In the genomic region with DNA sequence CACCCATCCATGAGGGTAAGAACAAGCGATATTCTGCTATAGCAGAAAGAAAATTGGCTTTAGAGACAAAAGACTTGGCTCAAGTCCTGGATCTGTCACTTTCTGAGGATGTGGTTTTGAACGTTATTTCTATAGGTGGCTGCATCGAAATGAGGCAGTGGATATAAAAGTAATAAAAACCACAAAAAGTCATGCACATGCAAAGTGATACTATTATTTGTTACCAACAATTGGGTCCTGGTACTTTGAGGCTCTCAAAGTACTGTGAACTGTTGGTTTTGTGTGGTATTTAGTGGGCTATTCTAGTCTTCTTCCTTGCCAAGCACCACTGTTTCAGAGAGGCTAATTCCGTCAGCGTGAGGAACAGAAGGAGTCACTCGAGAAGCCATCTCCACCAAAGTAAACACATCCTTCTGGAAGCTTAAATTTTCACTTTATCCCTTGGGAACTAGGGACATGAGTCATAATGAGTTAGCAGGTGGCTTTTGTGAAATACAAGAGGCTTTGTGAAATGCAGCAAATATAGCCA, we compare ENCODE assay signal across 10 cellular contexts. TPM values are rescaled to one million over a fixed set of nuclear protein-coding genes. Genes with fewer than 3 reads are reported as not detected.
DNase-seq lines count a peak whose midpoint lies in the region; ATAC-seq, FAIRE-seq and TF ChIP-seq lines count a peak whose summit lies in the region.
"Had no signal": no experiment of that assay in that cellular context is flagged by ENCODE, and none has a peak within 500 bp of the region (broad histone marks: within the 10 kb centered on the region; RNA-seq: fewer than 3 reads in every experiment).

No MANE protein-coding gene starts in this region.

- RAD21 ChIA-PET in GM12878 (lab: Charles Lee; ENCODE audit: unreplicated experiment) = no interaction called here

- no peak for FAIRE-seq in GM12878 (lab: Jason Lieb, UNC)
- FAIRE-seq: frontal cortex had no signal

- H3K9ac ChIP-seq in GM12878 (ENCODE audit: control insufficient read depth, insufficient read depth, low read length) = no peak overlapping the region
- no peak overlapping the region for H3K9ac ChIP-seq in skeletal muscle satellite cell (ENCODE audit: low read depth, low read length)

- H3K4me1 ChIP-seq in GM12878 (ENCODE audit: control insufficient read depth, insufficient read depth, low read length) (peaks cover 11% of the 10 kb centered on the region), skeletal muscle satellite cell (ENCODE audit: control insufficient read depth, insufficient read depth, low read length) (peaks cover 31% of the 10 kb centered on the region), tibial artery (no peaks in the 10 kb centered on the region)

- H3K4me3 ChIP-seq in GM12878 (no peak overlapping the region), skeletal muscle satellite cell (ENCODE audit: low read length) (no peak overlapping the region), tibial artery (no peak overlapping the region)

- peak; percentile 70 to 83 for ATAC-seq in activated CD4-positive, CD25-positive, alpha-beta regulatory T cell treated with anti-CD3 and anti-CD28 coated beads, Interleukin-2, amount 50 U/mL, for 24 hours
- ATAC-seq in GM12878 (no peak), GM21526 (IDR thresholded peaks at IDR 0.05; ENCODE audit: low FRiP score, unreplicated experiment) (no peak)

- H3K27ac ChIP-seq in GM12878 (ENCODE audit: control insufficient read depth, insufficient read depth) (no peak overlapping the region), tibial artery (no peak overlapping the region)

- H3K4me2 ChIP-seq in GM12878 (ENCODE audit: control insufficient read depth, insufficient read depth) (no peak overlapping the region), skeletal muscle satellite cell (ENCODE audit: low read length) (peak overlapping the region; percentile 33)

- no peak for TF ChIP-seq RAD21 in GM12878 (IDR thresholded peaks at IDR 0.05; ENCODE audit: insufficient read depth, low read depth, low read length)

- intact Hi-C loops in GM12878 (cut with micrococcal nuclease; ENCODE audit: unreplicated experiment) = no loop called here
- intact Hi-C loops in tibial artery (cut with DNase I; ENCODE audit: low total_unique reads) = no loop called here

- POLR2A ChIA-PET in GM12878 (lab: Charles Lee) = no interaction called here

- CTCF ChIA-PET in GM12878 (lab: Yijun Ruan, JAX) = no interaction called here

- DNase-seq in activated CD4-positive, CD25-positive, alpha-beta regulatory T cell (lab: John Stamatoyannopoulos, UW) = no peak
- DNase-seq in NCI-H2196 (lab: John Stamatoyannopoulos, UW; ENCODE audit: unreplicated experiment) = peak; percentile 49
- DNase-seq in GM12878 (ENCODE audit: low read depth, low spot score) = no peak
- no peak for DNase-seq in tibial artery
- DNase-seq in NCI-H2081 treated with DMSO at 0.1 percent for 48 hours (lab: John Stamatoyannopoulos, UW) = no peak
- DNase-seq: activated CD4-positive, alpha-beta T cell treated with anti-CD3 and anti-CD28 coated beads for 4 hours had no signal

- TF ChIP-seq CTCF in GM12878 (IDR thresholded peaks at IDR 0.05 in 2 of 3, conservative IDR thresholded peaks at IDR 0.05 in 1 of 3; ENCODE audit: control insufficient read depth in 2 of 3, extremely low read depth in 1 of 3, insufficient read depth in 1 of 3, low read depth in 3 of 3, low read length in 3 of 3) (no peak), tibial artery (IDR thresholded peaks at IDR 0.05) (no peak)

- no peaks in the 10 kb centered on the region; the same call in 2 of the 3 replicates for H3K9me3 ChIP-seq in GM12878 (replicated peaks; ENCODE audit: control insufficient read depth, insufficient read depth, low read length)
- no peaks in the 10 kb centered on the region for H3K9me3 ChIP-seq in skeletal muscle satellite cell (replicated peaks; ENCODE audit: low read length)
- H3K9me3 ChIP-seq in tibial artery = no peaks in the 10 kb centered on the region

- WGBS in GM12878 (ENCODE audit: insufficient coverage, insufficient replicate concordance, low lambda C conversion rate, missing lambda C conversion rate) = 12% methylated on average over 6 of the region's 6 CpGs

- SMC1A ChIA-PET in GM12878 (lab: Charles Lee; ENCODE audit: uncharacterized antibody, unreplicated experiment) = no interaction called here

- in situ Hi-C loops in GM12878 (cut with MboI) = no loop called here

- no peaks in the 10 kb centered on the region for H3K79me2 ChIP-seq in GM12878 (ENCODE audit: control insufficient read depth, insufficient read depth, low read length)

- TF ChIP-seq POLR2A in GM12878 (IDR thresholded peaks at IDR 0.05; ENCODE audit: low read depth, low read length) = no peak

- H4K20me1 ChIP-seq in GM12878 (ENCODE audit: control insufficient read depth, insufficient read depth) = no peaks in the 10 kb centered on the region

- H3K36me3 ChIP-seq in GM12878 (ENCODE audit: control insufficient read depth in 2 of 2, insufficient read depth in 2 of 2, low read length in 1 of 2) (no peaks in the 10 kb centered on the region), skeletal muscle satellite cell (ENCODE audit: insufficient read depth, low read length) (peaks cover 29% of the 10 kb centered on the region), tibial artery (no peaks in the 10 kb centered on the region)

- no TSS peak for BruUV-seq in GM12878 (replicated peaks; lab: Mats Ljungman, UMichigan)

- no peak overlapping the region for H2AFZ ChIP-seq in GM12878 (ENCODE audit: control insufficient read depth, low read depth, low read length)

- no peak for TF ChIP-seq EP300 in GM12878 (IDR thresholded peaks at IDR 0.05; ENCODE audit: borderline replicate concordance in 1 of 2, control insufficient read depth in 1 of 2, low read depth in 2 of 2, low read length in 2 of 2)

- H3K27me3 ChIP-seq in GM12878 (replicated peaks in 1 of 2; ENCODE audit: control insufficient read depth in 2 of 2, insufficient read depth in 2 of 2, low read length in 1 of 2) (peaks cover 0 to 3% of the 10 kb centered on the region in 2 experiments; a peak in 2 of 4 replicates), skeletal muscle satellite cell (ENCODE audit: control insufficient read depth, insufficient read depth, low read length) (no peaks in the 10 kb centered on the region), tibial artery (no peaks in the 10 kb centered on the region)

TF ChIP-seq in GM12878, 131 proteins besides CTCF, POLR2A, EP300 and RAD21:
- no peak for TF ChIP-seq SIX5 (IDR thresholded peaks at IDR 0.05; ENCODE audit: low read depth, low read length, severe bottlenecking)
- TF ChIP-seq, protein P1, sequence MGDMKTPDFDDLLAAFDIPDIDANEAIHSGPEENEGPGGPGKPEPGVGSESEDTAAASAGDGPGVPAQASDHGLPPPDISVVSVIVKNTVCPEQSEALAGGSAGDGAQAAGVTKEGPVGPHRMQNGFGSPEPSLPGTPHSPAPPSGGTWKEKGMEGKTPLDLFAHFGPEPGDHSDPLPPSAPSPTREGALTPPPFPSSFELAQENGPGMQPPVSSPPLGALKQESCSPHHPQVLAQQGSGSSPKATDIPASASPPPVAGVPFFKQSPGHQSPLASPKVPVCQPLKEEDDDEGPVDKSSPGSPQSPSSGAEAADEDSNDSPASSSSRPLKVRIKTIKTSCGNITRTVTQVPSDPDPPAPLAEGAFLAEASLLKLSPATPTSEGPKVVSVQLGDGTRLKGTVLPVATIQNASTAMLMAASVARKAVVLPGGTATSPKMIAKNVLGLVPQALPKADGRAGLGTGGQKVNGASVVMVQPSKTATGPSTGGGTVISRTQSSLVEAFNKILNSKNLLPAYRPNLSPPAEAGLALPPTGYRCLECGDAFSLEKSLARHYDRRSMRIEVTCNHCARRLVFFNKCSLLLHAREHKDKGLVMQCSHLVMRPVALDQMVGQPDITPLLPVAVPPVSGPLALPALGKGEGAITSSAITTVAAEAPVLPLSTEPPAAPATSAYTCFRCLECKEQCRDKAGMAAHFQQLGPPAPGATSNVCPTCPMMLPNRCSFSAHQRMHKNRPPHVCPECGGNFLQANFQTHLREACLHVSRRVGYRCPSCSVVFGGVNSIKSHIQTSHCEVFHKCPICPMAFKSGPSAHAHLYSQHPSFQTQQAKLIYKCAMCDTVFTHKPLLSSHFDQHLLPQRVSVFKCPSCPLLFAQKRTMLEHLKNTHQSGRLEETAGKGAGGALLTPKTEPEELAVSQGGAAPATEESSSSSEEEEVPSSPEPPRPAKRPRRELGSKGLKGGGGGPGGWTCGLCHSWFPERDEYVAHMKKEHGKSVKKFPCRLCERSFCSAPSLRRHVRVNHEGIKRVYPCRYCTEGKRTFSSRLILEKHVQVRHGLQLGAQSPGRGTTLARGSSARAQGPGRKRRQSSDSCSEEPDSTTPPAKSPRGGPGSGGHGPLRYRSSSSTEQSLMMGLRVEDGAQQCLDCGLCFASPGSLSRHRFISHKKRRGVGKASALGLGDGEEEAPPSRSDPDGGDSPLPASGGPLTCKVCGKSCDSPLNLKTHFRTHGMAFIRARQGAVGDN (IDR thresholded peaks at IDR 0.05) = no peak
- no peak for TF ChIP-seq ZNF24 (IDR thresholded peaks at IDR 0.05)
- no peak for TF ChIP-seq HDGF (IDR thresholded peaks at IDR 0.05)
- peak; percentile 63 for TF ChIP-seq RUNX3 (IDR thresholded peaks at IDR 0.05; ENCODE audit: low read length)
- TF ChIP-seq FOXM1 (IDR thresholded peaks at IDR 0.05; ENCODE audit: low read depth, low read length) = no peak
- TF ChIP-seq SREBF1 (IDR thresholded peaks at IDR 0.05; ENCODE audit: low read length) = no peak

RNA-seq across cellular contexts. Expression of gene UBASH3B, which starts 13.1 kb away (rescaled TPM):
- total RNA-seq in GM12878 (2013; cell fraction: nucleolus; rRNA removed) = 1.1 and 2.1 TPM in 2 replicates
- total RNA-seq in GM12878 (2014; rRNA removed) (0.82 and 3.3 TPM in 2 replicates), GM12878 (2014; rRNA removed; fragmentation: Illumina TruSeq; extraction: Trizol) (0.37 and 0.49 TPM in 2 replicates), GM12878 (2021) (1.2 and 1.3 TPM in 2 replicates)
- 0.64 TPM for polyA plus RNA-seq in GM12878 (2011; ENCODE audit: low read depth)
- polyA plus RNA-seq in GM12878 (2011; rRNA removed) (1.8 and 2.0 TPM in 2 replicates), GM12878 (2014; fragmentation: Illumina TruSeq; extraction: Trizol) (0.29 and 0.55 TPM in 2 replicates), GM12878 (2014; fragmentation: Nextera tagmentation; extraction: Ambion mirVana) (under 1 TPM; 0.18 TPM), GM12878 (2014; rRNA removed) (0.59 and 0.60 TPM in 2 replicates), GM12878 (2016; fragmentation: Nextera tagmentation; extraction: Ambion mirVana) (under 1 TPM; 0.55 to 0.72 TPM)
- 3.0 and 4.0 TPM in 2 replicates for polyA plus RNA-seq in GM12878 (2011; cell fraction: cytosol; rRNA removed)
- polyA plus RNA-seq in GM12878 (2011; cell fraction: nucleus; rRNA removed) = 1.4 and 1.7 TPM in 2 replicates
- 0.73 and 1.2 TPM in 2 replicates for polyA plus RNA-seq in GM12878 (2012)
- polyA minus RNA-seq in GM12878 (2011; rRNA and poly(A)+ RNA removed) = 6.4 and 9.0 TPM in 2 replicates
- polyA minus RNA-seq in GM12878 (2011; cell fraction: cytosol; rRNA and poly(A)+ RNA removed) = 4.7 and 6.5 TPM in 2 replicates
- polyA minus RNA-seq in GM12878 (2011; cell fraction: nucleus; rRNA and poly(A)+ RNA removed) = 1.3 and 2.3 TPM in 2 replicates
- 21.0 and 24.6 TPM in 2 replicates for total RNA-seq in skeletal muscle satellite cell (2012; rRNA removed)

Comparison
In these comparisons a context has a peak if more than half of its experiments do, and no peak if none do; other contexts are left out.
1. ATAC-seq: peak in activated CD4-positive, CD25-positive, alpha-beta regulatory T cell treated with anti-CD3 and anti-CD28 coated beads, Interleukin-2, amount 50 U/mL, for 24 hours (2 of 2); none in GM12878 (single experiment) and GM21526 (single experiment).